2 cellular contexts compared by ENCODE assay signal in genomic region chr7:131945948-131946525, GRCh38.
TF ChIP-seq lines count a peak whose summit lies in the region.

No MANE protein-coding gene starts in this region.

TF ChIP-seq in A549, 52 proteins besides CTCF, POLR2A, EP300 and RAD21:
- TF ChIP-seq REST (IDR thresholded peaks at IDR 0.05): no peak
- TF ChIP-seq HES2 (IDR thresholded peaks at IDR 0.05): no peak
- no peak for TF ChIP-seq SMC3 (IDR thresholded peaks at IDR 0.05)
- TF ChIP-seq NFE2L2 (conservative IDR thresholded peaks at IDR 0.05; ENCODE audit: low read length): no peak
- no peak for TF ChIP-seq TFCP2L1 (CRISPR knock-in tag; IDR thresholded peaks at IDR 0.05)
- no peak for TF ChIP-seq TP53 (CRISPR knock-in tag; IDR thresholded peaks at IDR 0.05)
- TF ChIP-seq JUN (IDR thresholded peaks at IDR 0.05): no peak
- no peak for TF ChIP-seq PBX3 (IDR thresholded peaks at IDR 0.05)
- TF ChIP-seq CHD2 (IDR thresholded peaks at IDR 0.05; ENCODE audit: low read length, partially characterized antibody): no peak
- TF ChIP-seq JUNB (IDR thresholded peaks at IDR 0.05): no peak
- no peak for TF ChIP-seq CBX8 (IDR thresholded peaks at IDR 0.05)
- no peak for TF ChIP-seq EHMT2 (IDR thresholded peaks at IDR 0.05; ENCODE audit: low read depth)
- no peak for TF ChIP-seq ESRRA (IDR thresholded peaks at IDR 0.05; ENCODE audit: borderline replicate concordance, low read length)
- no peak for TF ChIP-seq FOSL2 (IDR thresholded peaks at IDR 0.05)
- TF ChIP-seq FOSL2 (CRISPR knock-in tag; IDR thresholded peaks at IDR 0.05): no peak
- TF ChIP-seq CHD4 (IDR thresholded peaks at IDR 0.05; ENCODE audit: borderline replicate concordance): no peak

TF ChIP-seq in H1, 55 proteins besides CTCF, POLR2A, EP300 and RAD21 (continued from another document):
- TF ChIP-seq JUN (IDR thresholded peaks at IDR 0.05; ENCODE audit: low read depth, low read length) (no peak), GABPA (IDR thresholded peaks at IDR 0.05; ENCODE audit: borderline replicate concordance, insufficient read depth, low read length) (no peak), SRF (IDR thresholded peaks at IDR 0.05; ENCODE audit: low read depth, low read length) (no peak), HDAC6 (IDR thresholded peaks at IDR 0.05; ENCODE audit: low read depth, low read length) (no peak), SUZ12 (IDR thresholded peaks at IDR 0.05; ENCODE audit: low read length) (no peak)
TF ChIP-seq in H1: peak in this region for 0.
